ENCODE assay signal across 1 cellular context in genomic region chr15:101561584-101561906, GRCh38.
TF ChIP-seq lines count a peak whose summit lies in the region.

No MANE protein-coding gene starts in this region.

TF ChIP-seq in K562, 482 proteins besides CTCF, POLR2A, EP300 and RAD21 (continued from another document):
- TF ChIP-seq RBM15 (IDR thresholded peaks at IDR 0.05; ENCODE audit: insufficient read depth, low read length) (no peak), TGIF2 (CRISPR knock-in tag; IDR thresholded peaks at IDR 0.05) (no peak), NFIX (CRISPR knock-in tag; IDR thresholded peaks at IDR 0.05; ENCODE audit: low read depth) (no peak), EP400 (IDR thresholded peaks at IDR 0.05) (no peak), RAD51 (IDR thresholded peaks at IDR 0.05; ENCODE audit: borderline replicate concordance, low read depth) (no peak), MCM7 (IDR thresholded peaks at IDR 0.05) (no peak)
- TF ChIP-seq, protein P1, sequence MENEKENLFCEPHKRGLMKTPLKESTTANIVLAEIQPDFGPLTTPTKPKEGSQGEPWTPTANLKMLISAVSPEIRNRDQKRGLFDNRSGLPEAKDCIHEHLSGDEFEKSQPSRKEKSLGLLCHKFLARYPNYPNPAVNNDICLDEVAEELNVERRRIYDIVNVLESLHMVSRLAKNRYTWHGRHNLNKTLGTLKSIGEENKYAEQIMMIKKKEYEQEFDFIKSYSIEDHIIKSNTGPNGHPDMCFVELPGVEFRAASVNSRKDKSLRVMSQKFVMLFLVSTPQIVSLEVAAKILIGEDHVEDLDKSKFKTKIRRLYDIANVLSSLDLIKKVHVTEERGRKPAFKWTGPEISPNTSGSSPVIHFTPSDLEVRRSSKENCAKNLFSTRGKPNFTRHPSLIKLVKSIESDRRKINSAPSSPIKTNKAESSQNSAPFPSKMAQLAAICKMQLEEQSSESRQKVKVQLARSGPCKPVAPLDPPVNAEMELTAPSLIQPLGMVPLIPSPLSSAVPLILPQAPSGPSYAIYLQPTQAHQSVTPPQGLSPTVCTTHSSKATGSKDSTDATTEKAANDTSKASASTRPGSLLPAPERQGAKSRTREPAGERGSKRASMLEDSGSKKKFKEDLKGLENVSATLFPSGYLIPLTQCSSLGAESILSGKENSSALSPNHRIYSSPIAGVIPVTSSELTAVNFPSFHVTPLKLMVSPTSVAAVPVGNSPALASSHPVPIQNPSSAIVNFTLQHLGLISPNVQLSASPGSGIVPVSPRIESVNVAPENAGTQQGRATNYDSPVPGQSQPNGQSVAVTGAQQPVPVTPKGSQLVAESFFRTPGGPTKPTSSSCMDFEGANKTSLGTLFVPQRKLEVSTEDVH (IDR thresholded peaks at IDR 0.05; ENCODE audit: low read depth, partially characterized antibody), result no peak
